9 cellular contexts compared by ENCODE assay signal in genomic region chr3:156161172-156161571, GRCh38. TPM values are rescaled to one million over a fixed set of nuclear protein-coding genes. Genes with fewer than 3 reads are reported as not detected.
DNase-seq lines count a peak whose midpoint lies in the region; ATAC-seq and FAIRE-seq lines count a peak whose summit lies in the region.
"Had no signal": no experiment of that assay in that cellular context is flagged by ENCODE, and none has a peak within 500 bp of the region (broad histone marks: within the 10 kb centered on the region; RNA-seq: fewer than 3 reads in every experiment).

No MANE protein-coding gene starts in this region.

- peak; percentile 51 for FAIRE-seq in islet of Langerhans (lab: Jason Lieb, UNC)

- peak; percentile 30 for DNase-seq in Caki2 (ENCODE audit: low read depth)
- DNase-seq in NOMO-1 (lab: John Stamatoyannopoulos, UW; ENCODE audit: unreplicated experiment in 2 of 2): peak; percentile 9 to 49
- no peak for DNase-seq in NCI-H524 (lab: John Stamatoyannopoulos, UW)
- no peak for DNase-seq in NCI-H2107 treated with DMSO at 0.1 percent for 48 hours (lab: John Stamatoyannopoulos, UW; ENCODE audit: unreplicated experiment)
- DNase-seq in NCI-H82 treated with DMSO at 0.1 percent for 48 hours (lab: John Stamatoyannopoulos, UW; ENCODE audit: unreplicated experiment): no peak
- DNase-seq: GM23248 had no signal

- in situ Hi-C loops in Caki2 (cut with HindIII; ENCODE audit: low pct_unique_long_range_greater_than_20kb, low sequenced_read_pairs): no loop called here

- ATAC-seq in GM21529 (IDR thresholded peaks at IDR 0.05; ENCODE audit: unreplicated experiment) (peak; percentile 16), GM18519 (IDR thresholded peaks at IDR 0.05; ENCODE audit: low FRiP score, unreplicated experiment) (no peak)

RNA-seq across cellular contexts. Expression of gene KCNAB1, which starts 40.8 kb away (rescaled TPM):
- total RNA-seq in Caki2 (2014; rRNA removed; shearing (Covaris generic); ENCODE audit: low replicate concordance): not detected in 2 replicates
- total RNA-seq: GM23248 had no signal

Comparison
In these comparisons a context has a peak if more than half of its experiments do, and no peak if none do; other contexts are left out.
1. DNase-seq: peak in Caki2 (single experiment) and NOMO-1 (2 of 2); none in NCI-H524 (0 of 2), NCI-H2107 treated with DMSO at 0.1 percent for 48 hours (single experiment) and NCI-H82 treated with DMSO at 0.1 percent for 48 hours (single experiment).